In the genomic region with DNA sequence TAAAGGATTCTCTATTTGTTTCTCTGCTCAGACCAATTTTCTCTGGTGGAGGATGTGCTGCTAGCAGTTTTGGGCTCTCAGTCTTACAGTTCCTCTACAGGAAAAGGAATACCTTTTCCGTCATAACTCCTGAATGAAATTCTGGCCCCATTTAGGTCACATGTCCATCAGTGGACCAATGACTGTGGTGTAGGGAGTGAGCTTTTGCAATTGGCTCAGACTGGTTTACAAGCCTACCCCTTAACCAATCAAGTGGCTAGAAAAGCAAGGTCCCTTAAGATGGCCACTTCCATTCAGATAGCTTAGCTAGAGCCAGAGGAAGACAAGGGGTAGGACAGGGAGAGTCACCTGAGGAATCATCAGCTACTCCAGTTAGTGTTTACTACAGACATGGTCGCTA, we compare ENCODE assay signal across 3 cellular contexts.
TF ChIP-seq lines count a peak whose summit lies in the region.

No MANE protein-coding gene starts in this region.

TF ChIP-seq in A549, 52 proteins besides CTCF, POLR2A, EP300 and RAD21:
- no peak for TF ChIP-seq TFCP2L1 (CRISPR knock-in tag; IDR thresholded peaks at IDR 0.05)
- TF ChIP-seq, protein P1, sequence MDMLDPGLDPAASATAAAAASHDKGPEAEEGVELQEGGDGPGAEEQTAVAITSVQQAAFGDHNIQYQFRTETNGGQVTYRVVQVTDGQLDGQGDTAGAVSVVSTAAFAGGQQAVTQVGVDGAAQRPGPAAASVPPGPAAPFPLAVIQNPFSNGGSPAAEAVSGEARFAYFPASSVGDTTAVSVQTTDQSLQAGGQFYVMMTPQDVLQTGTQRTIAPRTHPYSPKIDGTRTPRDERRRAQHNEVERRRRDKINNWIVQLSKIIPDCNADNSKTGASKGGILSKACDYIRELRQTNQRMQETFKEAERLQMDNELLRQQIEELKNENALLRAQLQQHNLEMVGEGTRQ (IDR thresholded peaks at IDR 0.05) = 0 out of 2 replicates have a peak, but pooled peaks have one; percentile 38

TF ChIP-seq in HCT116, 20 proteins besides CTCF, POLR2A, EP300 and RAD21:
- no peak for TF ChIP-seq EGR1 (IDR thresholded peaks at IDR 0.05; ENCODE audit: low read depth)
- TF ChIP-seq POLR2AphosphoS5 (IDR thresholded peaks at IDR 0.05; ENCODE audit: low read depth, low read length) = no peak
- TF ChIP-seq CBX3 (IDR thresholded peaks at IDR 0.05; ENCODE audit: low read depth) = no peak
- TF ChIP-seq CEBPB (IDR thresholded peaks at IDR 0.05; ENCODE audit: low read depth) = no peak
- TF ChIP-seq ATF3 (IDR thresholded peaks at IDR 0.05) = no peak
- TF ChIP-seq EZH2phosphoT487 (IDR thresholded peaks at IDR 0.05; ENCODE audit: borderline replicate concordance) = no peak
- TF ChIP-seq ZBTB33 (IDR thresholded peaks at IDR 0.05; ENCODE audit: extremely low read depth, insufficient replicate concordance, low read length) = no peak
- TF ChIP-seq TCF7L2 (IDR thresholded peaks at IDR 0.05; ENCODE audit: borderline replicate concordance, extremely low read depth, insufficient read depth, insufficient read length) = no peak
- no peak for TF ChIP-seq YY1 (IDR thresholded peaks at IDR 0.05; ENCODE audit: extremely low read depth, insufficient replicate concordance, low read depth, low read length)
- TF ChIP-seq SP1 (IDR thresholded peaks at IDR 0.05; ENCODE audit: low read depth) = no peak
- TF ChIP-seq REST (IDR thresholded peaks at IDR 0.05; ENCODE audit: low read depth) = no peak
- no peak for TF ChIP-seq ELF1 (IDR thresholded peaks at IDR 0.05; ENCODE audit: borderline replicate concordance, low read depth)

TF ChIP-seq in K562, 482 proteins besides CTCF, POLR2A, EP300 and RAD21:
- TF ChIP-seq, protein P1 (CRISPR knock-in tag; IDR thresholded peaks at IDR 0.05) = peak; percentile 67
- TF ChIP-seq FOXM1 (IDR thresholded peaks at IDR 0.05; ENCODE audit: low read depth) (no peak), FOXM1 (CRISPR knock-in tag; IDR thresholded peaks at IDR 0.05; ENCODE audit: low read depth) (no peak), NFYB (IDR thresholded peaks at IDR 0.05; ENCODE audit: extremely low read depth, insufficient read length) (peak; percentile 10), RAD51 (IDR thresholded peaks at IDR 0.05; ENCODE audit: borderline replicate concordance, low read depth) (peak; percentile 57), FOXP1 (CRISPR knock-in tag; IDR thresholded peaks at IDR 0.05) (no peak)
- TF ChIP-seq, protein P2, sequence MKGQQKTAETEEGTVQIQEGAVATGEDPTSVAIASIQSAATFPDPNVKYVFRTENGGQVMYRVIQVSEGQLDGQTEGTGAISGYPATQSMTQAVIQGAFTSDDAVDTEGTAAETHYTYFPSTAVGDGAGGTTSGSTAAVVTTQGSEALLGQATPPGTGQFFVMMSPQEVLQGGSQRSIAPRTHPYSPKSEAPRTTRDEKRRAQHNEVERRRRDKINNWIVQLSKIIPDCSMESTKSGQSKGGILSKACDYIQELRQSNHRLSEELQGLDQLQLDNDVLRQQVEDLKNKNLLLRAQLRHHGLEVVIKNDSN (CRISPR knock-in tag; IDR thresholded peaks at IDR 0.05) = peak; percentile 72
TF ChIP-seq in K562: peak in this region for 4.
